14 cellular contexts compared by ENCODE assay signal in genomic region chr17:64354824-64355535, GRCh38. TPM values are rescaled to one million over a fixed set of nuclear protein-coding genes. Genes with fewer than 3 reads are reported as not detected.
DNase-seq lines count a peak whose midpoint lies in the region; ATAC-seq and TF ChIP-seq lines count a peak whose summit lies in the region.
"Had no signal": no experiment of that assay in that cellular context is flagged by ENCODE, and none has a peak within 500 bp of the region (broad histone marks: within the 10 kb centered on the region; RNA-seq: fewer than 3 reads in every experiment).

No MANE protein-coding gene starts in this region.

- H3K36me3 Mint-ChIP-seq in endothelial cell (ENCODE audit: low read depth, unreplicated experiment), result peaks cover 72% of the 10 kb centered on the region
- H3K36me3 Mint-ChIP-seq: activated CD4-positive, alpha-beta memory T cell treated with anti-CD3 and anti-CD28 coated beads for 36 hours had no signal

- no peak overlapping the region for H3K4me3 ChIP-seq in AG10803 (ENCODE audit: low read length)
- no peak overlapping the region for H3K4me3 ChIP-seq in MG63

- no peak for TF ChIP-seq CTCF in AG10803 (conservative IDR thresholded peaks at IDR 0.05; ENCODE audit: low read length)
- TF ChIP-seq CTCF in endothelial cell (IDR thresholded peaks at IDR 0.05; ENCODE audit: unreplicated experiment), result no peak

- peak overlapping the region; percentile 68 for H3K4me3 Mint-ChIP-seq in endothelial cell (ENCODE audit: unreplicated experiment)
- H3K4me3 Mint-ChIP-seq: activated CD4-positive, alpha-beta memory T cell treated with anti-CD3 and anti-CD28 coated beads for 36 hours; stimulated activated memory B cell treated with anti-CD40 and anti-IgM and Interleukin-4, amounts not matched to agents 10 μg/mL and 1 μg/mL and 100 μg/mL, for 72 hours had no signal

- no peak for ATAC-seq in HG03135 (IDR thresholded peaks at IDR 0.05; ENCODE audit: unreplicated experiment)
- no peak for ATAC-seq in HG02981 (IDR thresholded peaks at IDR 0.05; ENCODE audit: unreplicated experiment)
- ATAC-seq: stimulated activated memory B cell treated with anti-CD40 and anti-IgM and Interleukin-4, amounts not matched to agents 10 μg/mL and 1 μg/mL and 100 μg/mL, for 72 hours had no signal

- DNase-seq in AG10803 (ENCODE audit: low read depth) (peak; percentile 58), MG63 (peak; percentile 63), endothelial cell (ENCODE audit: low spot score) (no peak), mesenteric fat pad (ENCODE audit: low spot score) (peak; percentile 11), NCI-H2171 treated with DMSO at 0.1 percent for 48 hours (lab: John Stamatoyannopoulos, UW) (no peak)
- DNase-seq in activated CD4-positive, alpha-beta T cell treated with anti-CD3 and anti-CD28 coated beads for 4 hours, result no peak
- DNase-seq: activated CD4-positive, alpha-beta memory T cell treated with anti-CD3 and anti-CD28 coated beads for 36 hours; BE2C; head of caudate nucleus; OCI-M1 had no signal

- H3K9me3 ChIP-seq in MG63, result no peaks in the 10 kb centered on the region
- H3K9me3 ChIP-seq: BE2C had no signal

- H3K27ac Mint-ChIP-seq in endothelial cell (ENCODE audit: unreplicated experiment), result no peak overlapping the region
- H3K27ac Mint-ChIP-seq: activated CD4-positive, alpha-beta memory T cell treated with anti-CD3 and anti-CD28 coated beads for 36 hours; stimulated activated memory B cell treated with anti-CD40 and anti-IgM and Interleukin-4, amounts not matched to agents 10 μg/mL and 1 μg/mL and 100 μg/mL, for 72 hours had no signal

- no peaks in the 10 kb centered on the region for H3K27me3 ChIP-seq in MG63
- H3K27me3 ChIP-seq: BE2C had no signal

- H3K27me3 Mint-ChIP-seq in endothelial cell (ENCODE audit: unreplicated experiment), result peaks cover 11% of the 10 kb centered on the region
- H3K27me3 Mint-ChIP-seq: stimulated activated memory B cell treated with anti-CD40 and anti-IgM and Interleukin-4, amounts not matched to agents 10 μg/mL and 1 μg/mL and 100 μg/mL, for 72 hours had no signal

- H3K36me3 ChIP-seq in MG63, result no peaks in the 10 kb centered on the region
- H3K36me3 ChIP-seq: BE2C had no signal

- peaks cover 51% of the 10 kb centered on the region for H3K4me1 Mint-ChIP-seq in endothelial cell (ENCODE audit: unreplicated experiment)

- H3K9me3 Mint-ChIP-seq in endothelial cell (ENCODE audit: unreplicated experiment), result no peaks in the 10 kb centered on the region
- H3K9me3 Mint-ChIP-seq: activated CD4-positive, alpha-beta memory T cell treated with anti-CD3 and anti-CD28 coated beads for 36 hours; stimulated activated memory B cell treated with anti-CD40 and anti-IgM and Interleukin-4, amounts not matched to agents 10 μg/mL and 1 μg/mL and 100 μg/mL, for 72 hours had no signal

RNA-seq across cellular contexts. Expression of gene PECAM1, which starts 35.7 kb away (rescaled TPM):
- 0.10 TPM in 1 of 2 replicates, not detected in the other for total RNA-seq in MG63 (2014; rRNA removed; shearing (Covaris generic); ENCODE audit: low replicate concordance)
- total RNA-seq in endothelial cell (ENCODE audit: unreplicated experiment), result 844 TPM
- total RNA-seq in mesenteric fat pad, result 367 TPM
- total RNA-seq: osteocyte had no signal

Comparison
In these comparisons a context has a peak if more than half of its experiments do, and no peak if none do; other contexts are left out.
1. DNase-seq: peak in AG10803 (single experiment), MG63 (single experiment) and mesenteric fat pad (single experiment); none in endothelial cell (single experiment), NCI-H2171 treated with DMSO at 0.1 percent for 48 hours (single experiment) and activated CD4-positive, alpha-beta T cell treated with anti-CD3 and anti-CD28 coated beads for 4 hours (0 of 2).
2. RNA of gene PECAM1, which starts 35.7 kb away (total RNA-seq): 844 TPM in endothelial cell (single experiment) and 367 TPM in mesenteric fat pad (single experiment); 0.10 TPM in MG63; every median in the first group is over 100 times any median in the second.